In the genomic region with DNA sequence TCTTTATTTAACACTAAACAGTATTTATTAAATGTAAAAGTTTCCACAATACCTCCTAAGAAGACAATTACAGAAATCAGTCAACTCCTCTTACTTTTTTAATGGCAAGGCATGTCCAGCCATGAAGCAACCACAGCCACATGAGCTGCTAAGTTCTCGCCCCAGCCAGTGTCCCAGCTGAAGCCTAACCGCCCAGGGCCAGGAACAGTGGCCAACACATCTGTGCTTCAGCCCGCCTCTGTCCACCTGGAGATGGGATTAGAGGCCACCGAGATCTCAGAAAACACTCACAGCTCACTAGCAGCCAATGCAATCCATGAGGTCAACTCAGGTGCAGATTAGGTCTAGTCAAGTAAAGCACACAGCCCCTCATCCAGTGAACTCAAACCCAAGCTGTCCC, we compare ENCODE assay signal across 23 cellular contexts. TPM values are rescaled to one million over a fixed set of nuclear protein-coding genes. Genes with fewer than 3 reads are reported as not detected.
"Had no signal": no experiment of that assay in that cellular context is flagged by ENCODE, and none has a peak within 500 bp of the region (broad histone marks: within the 10 kb centered on the region; RNA-seq: fewer than 3 reads in every experiment).

No MANE protein-coding gene starts in this region.

- ATAC-seq: naive thymus-derived CD4-positive, alpha-beta T cell had no signal

- H3K4me1 ChIP-seq: prostate gland had no signal

- H3K36me3 ChIP-seq: cardiac muscle cell, left lung, pancreas, prostate gland had no signal

- H3K9me3 ChIP-seq: ascending aorta, left lung, pancreas, prostate gland had no signal

- DNase-seq: activated CD4-positive, alpha-beta T cell treated with anti-CD3 and anti-CD28 coated beads for 4 hours; activated CD4-positive, alpha-beta T cell treated with anti-CD3 and anti-CD28 coated beads, Interleukin-2, amount 50 U/mL, for 48 hours; activated CD8-positive, alpha-beta memory T cell treated with anti-CD3 and anti-CD28 coated beads, Interleukin-2, amount 50 U/mL, for 48 hours; activated gamma-delta T cell; activated naive CD4-positive, alpha-beta T cell treated with anti-CD3 and anti-CD28 coated beads, Interleukin-2, amount 10 ng/mL, durations not matched to agents 7 days and 5 days; activated naive CD8-positive, alpha-beta T cell treated with anti-CD3 and anti-CD28 coated beads, Interleukin-2, amount 10 ng/mL, durations not matched to agents 7 days and 5 days; activated T-cell treated with anti-CD3 and anti-CD28 coated beads, Interleukin-2, amount 50 U/mL, for 24 hours; dorsolateral prefrontal cortex; effector memory CD4-positive, alpha-beta T cell; head of caudate nucleus; left lung; naive thymus-derived CD4-positive, alpha-beta T cell; nucleus accumbens; pancreas; stimulated activated CD4-positive, alpha-beta T cell treated with anti-CD3 and anti-CD28 coated beads, Interleukin-12 subunit alpha, Interleukin-12 subunit beta, amount 100 ng/mL, for 4 hours; stimulated activated CD4-positive, alpha-beta T cell treated with anti-CD3 and anti-CD28 coated beads, Interleukin-4, amount 100 ng/mL, for 1 hour; T-helper 1 cell had no signal

- H3K4me3 ChIP-seq: ascending aorta, cardiac muscle cell, coronary artery, dorsolateral prefrontal cortex, left lung, pancreas, prostate gland had no signal

- H3K27me3 ChIP-seq: ascending aorta, cardiac muscle cell, dorsolateral prefrontal cortex, left lung, pancreas had no signal

- H3K27ac ChIP-seq: cardiac muscle cell, coronary artery, dorsolateral prefrontal cortex, left lung, pancreas, prostate gland, VCaP had no signal

RNA-seq across cellular contexts. Expression of a gene that starts 40.2 kb away (rescaled TPM):
- total RNA-seq: activated CD8-positive, alpha-beta memory T cell treated with anti-CD3 and anti-CD28 coated beads for 36 hours had no signal
